7 cellular contexts compared by ENCODE assay signal in genomic region chrX:148049441-148049840, GRCh38.
A peak's percentile ranks its signal among the peaks of the same experiment; 100 is the strongest.
DNase-seq lines count a peak whose midpoint lies in the region; ATAC-seq and TF ChIP-seq lines count a peak whose summit lies in the region.

No MANE protein-coding gene starts in this region.

- ATAC-seq in HG02571 (IDR thresholded peaks at IDR 0.05; ENCODE audit: unreplicated experiment) = no peak

- TF ChIP-seq CTCF in HEK293 (tag by site-specific recombination; IDR thresholded peaks at IDR 0.05) (no peak; the same call in 1 of the 2 replicates), epithelial cell of esophagus (IDR thresholded peaks at IDR 0.05; ENCODE audit: insufficient read depth, low read depth, low read length, missing control alignments) (peak; percentile 53), lower leg skin (IDR thresholded peaks at IDR 0.05) (no peak)

- POLR2A ChIA-PET in HEK293 (lab: Yijun Ruan, JAX) = no interaction called here

- CTCF ChIA-PET in HEK293 (lab: Yijun Ruan, JAX) = interaction anchor here (0.6 to 4.6 kb wide), 12 partner anchors 9 to 1422 kb away, joined by 3 to 17 read pairs (median 3); no protein-coding TSS in a partner anchor

- TF ChIP-seq POLR2A in lower leg skin (IDR thresholded peaks at IDR 0.05) = no peak

- intact Hi-C loops in lower leg skin (cut with DNase I; ENCODE audit: low total_unique reads) = no loop called here

- peak; percentile 37 for DNase-seq in EH (ENCODE audit: low read depth)
- DNase-seq in NOMO-1 treated with DMSO at 0.1 percent for 48 hours (lab: John Stamatoyannopoulos, UW; ENCODE audit: unreplicated experiment) = peak; percentile 13
- peak; percentile 34 for DNase-seq in epithelial cell of esophagus (ENCODE audit: low read depth)
- DNase-seq in retina = peak; percentile 31
- DNase-seq in lower leg skin (ENCODE audit: low spot score in 2 of 2) = no peak

- no peaks in the 10 kb centered on the region for H3K9me3 ChIP-seq in HEK293 (ENCODE audit: control insufficient read depth, insufficient read depth, low read depth, low read length)

- H3K4me3 ChIP-seq in HEK293 (ENCODE audit: low read depth, low read length) (no peak overlapping the region), epithelial cell of esophagus (ENCODE audit: low read length) (no peak overlapping the region), lower leg skin (ENCODE audit: low read depth, poor library complexity, severe bottlenecking) (no peak overlapping the region)

- H3K27ac ChIP-seq in HEK293 (ENCODE audit: extremely low read depth, low read depth, low read length) = no peak overlapping the region

- no peaks in the 10 kb centered on the region for H3K4me1 ChIP-seq in HEK293 (ENCODE audit: control insufficient read depth, insufficient read depth, low read length)

- H3K36me3 ChIP-seq in HEK293 (ENCODE audit: control insufficient read depth in 2 of 2, insufficient read depth in 1 of 2, low read length in 2 of 2) = no peaks in the 10 kb centered on the region

- WGBS in lower leg skin, 2 donors = 26 to 27% methylated on average over 4 of the region's 4 CpGs

TF ChIP-seq in HEK293, 187 proteins besides CTCF, POLR2A, EP300 and RAD21:
- TF ChIP-seq ZFP41 (tag by site-specific recombination; IDR thresholded peaks at IDR 0.05; ENCODE audit: borderline replicate concordance) = no peak
- TF ChIP-seq ZNF521 (tag by site-specific recombination; IDR thresholded peaks at IDR 0.05) = no peak
- TF ChIP-seq PRDM4 (tag by site-specific recombination; IDR thresholded peaks at IDR 0.05) = no peak
- peak; percentile 97 for TF ChIP-seq ZNF654 (tag by site-specific recombination; IDR thresholded peaks at IDR 0.05; ENCODE audit: low read depth)
- TF ChIP-seq ZNF266 (tag by site-specific recombination; IDR thresholded peaks at IDR 0.05; ENCODE audit: low read depth) = no peak
- TF ChIP-seq ZNF670 (tag by site-specific recombination; IDR thresholded peaks at IDR 0.05; ENCODE audit: low read depth) = no peak
- TF ChIP-seq INSM2 (tag by site-specific recombination; IDR thresholded peaks at IDR 0.05) = no peak
- TF ChIP-seq ZBTB11 (tag by site-specific recombination; conservative IDR thresholded peaks at IDR 0.05; ENCODE audit: low read depth) = 0 out of 2 replicates have a peak, but pooled peaks have one; percentile 13
- no peak for TF ChIP-seq KLF7 (tag by site-specific recombination; IDR thresholded peaks at IDR 0.05; ENCODE audit: borderline replicate concordance)
- no peak for TF ChIP-seq ZNF174 (tag by site-specific recombination; IDR thresholded peaks at IDR 0.05)
- TF ChIP-seq SETDB1 (IDR thresholded peaks at IDR 0.05; ENCODE audit: insufficient read length, low read length) = no peak
- no peak for TF ChIP-seq ZNF555 (tag by site-specific recombination; conservative IDR thresholded peaks at IDR 0.05)
- TF ChIP-seq ZNF610 (tag by site-specific recombination; IDR thresholded peaks at IDR 0.05; ENCODE audit: borderline replicate concordance) = no peak
- no peak for TF ChIP-seq WT1 (tag by site-specific recombination; IDR thresholded peaks at IDR 0.05)
- no peak for TF ChIP-seq ZNF169 (tag by site-specific recombination; IDR thresholded peaks at IDR 0.05)
- TF ChIP-seq ZNF18 (tag by site-specific recombination; IDR thresholded peaks at IDR 0.05) = no peak
- no peak for TF ChIP-seq ZFP3 (tag by site-specific recombination; IDR thresholded peaks at IDR 0.05; ENCODE audit: low read depth)

Comparison
In these comparisons a context has a peak if more than half of its experiments do, and no peak if none do; other contexts are left out.
1. DNase-seq: peak in EH (single experiment), NOMO-1 treated with DMSO at 0.1 percent for 48 hours (single experiment), epithelial cell of esophagus (single experiment) and retina (single experiment); none in lower leg skin (0 of 2).